Comparison of ENCODE assay signal across 23 cellular contexts in the genomic region with DNA sequence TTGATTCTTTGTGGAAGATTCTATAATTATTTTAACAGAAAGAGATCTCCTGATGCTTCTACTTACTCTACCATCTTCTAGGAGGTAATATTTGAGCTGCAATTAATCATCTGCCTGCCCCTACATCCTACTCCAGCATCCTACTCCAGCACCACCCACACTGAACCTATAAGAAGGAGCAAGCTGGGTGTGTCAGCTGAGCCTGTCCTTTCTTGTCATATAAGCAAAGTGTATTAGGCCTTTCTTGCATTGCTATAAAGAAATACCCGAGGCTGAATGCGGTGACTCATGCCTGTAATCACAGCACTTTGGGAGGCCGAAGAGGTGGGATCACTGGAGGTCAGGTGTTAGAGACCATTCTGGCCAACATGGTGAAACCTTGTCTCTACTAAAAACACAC.
"Had no signal": no experiment of that assay in that cellular context is flagged by ENCODE, and none has a peak within 500 bp of the region (broad histone marks: within the 10 kb centered on the region; RNA-seq: fewer than 3 reads in every experiment).

No MANE protein-coding gene starts in this region.

- H3K9me3 Mint-ChIP-seq: activated CD8-positive, alpha-beta T cell treated with anti-CD3 and anti-CD28 coated beads for 36 hours; activated naive CD8-positive, alpha-beta T cell treated with anti-CD3 and anti-CD28 coated beads, Interleukin-2, amount 50 U/mL, for 24 hours; dendritic cell treated with granulocyte-macrophage colony-stimulating factor and Interleukin-4, amounts not matched to agents 40 ng/mL and 50 ng/mL, for 4 days; immature natural killer cell; natural killer cell had no signal

- H3K4me3 Mint-ChIP-seq: activated CD4-positive, alpha-beta T cell treated with anti-CD3 and anti-CD28 coated beads, Interleukin-2, amount 10 ng/mL, durations not matched to agents 7 days and 5 days; activated CD8-positive, alpha-beta memory T cell treated with anti-CD3 and anti-CD28 coated beads, Interleukin-2, amount 10 ng/mL, durations not matched to agents 7 days and 5 days; activated CD8-positive, alpha-beta T cell treated with anti-CD3 and anti-CD28 coated beads for 36 hours; activated naive CD8-positive, alpha-beta T cell treated with anti-CD3 and anti-CD28 coated beads, Interleukin-2, amount 50 U/mL, for 24 hours; dendritic cell treated with granulocyte-macrophage colony-stimulating factor and Interleukin-4, amounts not matched to agents 40 ng/mL and 50 ng/mL, for 4 days; immature natural killer cell; natural killer cell; T-helper 17 cell had no signal

- H3K27me3 Mint-ChIP-seq: activated CD4-positive, alpha-beta T cell treated with anti-CD3 and anti-CD28 coated beads, Interleukin-2, amount 10 ng/mL, durations not matched to agents 7 days and 5 days; activated CD8-positive, alpha-beta memory T cell treated with anti-CD3 and anti-CD28 coated beads, Interleukin-2, amount 10 ng/mL, durations not matched to agents 7 days and 5 days; activated CD8-positive, alpha-beta T cell treated with anti-CD3 and anti-CD28 coated beads for 36 hours; activated naive CD8-positive, alpha-beta T cell treated with anti-CD3 and anti-CD28 coated beads, Interleukin-2, amount 50 U/mL, for 24 hours; dendritic cell treated with granulocyte-macrophage colony-stimulating factor and Interleukin-4, amounts not matched to agents 40 ng/mL and 50 ng/mL, for 4 days had no signal

- H3K27ac Mint-ChIP-seq: activated CD4-positive, alpha-beta T cell treated with anti-CD3 and anti-CD28 coated beads, Interleukin-2, amount 10 ng/mL, durations not matched to agents 7 days and 5 days; activated CD8-positive, alpha-beta memory T cell treated with anti-CD3 and anti-CD28 coated beads, Interleukin-2, amount 10 ng/mL, durations not matched to agents 7 days and 5 days; activated CD8-positive, alpha-beta T cell treated with anti-CD3 and anti-CD28 coated beads for 36 hours; activated naive CD8-positive, alpha-beta T cell treated with anti-CD3 and anti-CD28 coated beads, Interleukin-2, amount 50 U/mL, for 24 hours; dendritic cell treated with granulocyte-macrophage colony-stimulating factor and Interleukin-4, amounts not matched to agents 40 ng/mL and 50 ng/mL, for 4 days; immature natural killer cell; natural killer cell; T-helper 17 cell had no signal

- H3K4me1 ChIP-seq: left lung, spleen, testis had no signal

- H3K4me1 Mint-ChIP-seq: activated CD4-positive, alpha-beta T cell treated with anti-CD3 and anti-CD28 coated beads, Interleukin-2, amount 10 ng/mL, durations not matched to agents 7 days and 5 days; activated CD8-positive, alpha-beta memory T cell treated with anti-CD3 and anti-CD28 coated beads, Interleukin-2, amount 10 ng/mL, durations not matched to agents 7 days and 5 days; activated naive CD8-positive, alpha-beta T cell treated with anti-CD3 and anti-CD28 coated beads, Interleukin-2, amount 50 U/mL, for 24 hours; immature natural killer cell; natural killer cell; T-helper 17 cell had no signal

- ATAC-seq: activated CD4-positive, CD25-positive, alpha-beta regulatory T cell treated with anti-CD3 and anti-CD28 coated beads, Interleukin-2, amount 50 U/mL, for 24 hours; activated CD8-positive, alpha-beta memory T cell treated with anti-CD3 and anti-CD28 coated beads, Interleukin-2, amount 10 ng/mL, durations not matched to agents 7 days and 5 days; activated CD8-positive, alpha-beta T cell treated with anti-CD3 and anti-CD28 coated beads for 36 hours; activated naive CD8-positive, alpha-beta T cell treated with anti-CD3 and anti-CD28 coated beads, Interleukin-2, amount 50 U/mL, for 24 hours; left lung; natural killer cell; T-helper 17 cell had no signal

- DNase-seq: activated CD4-positive, alpha-beta T cell treated with anti-CD3 and anti-CD28 coated beads, Interleukin-2, amount 10 ng/mL, durations not matched to agents 7 days and 5 days; activated CD8-positive, alpha-beta memory T cell treated with anti-CD3 and anti-CD28 coated beads, Interleukin-2, amount 10 ng/mL, durations not matched to agents 7 days and 5 days; activated CD8-positive, alpha-beta T cell treated with anti-CD3 and anti-CD28 coated beads for 36 hours; activated effector memory CD4-positive, alpha-beta T cell treated with anti-CD3 and anti-CD28 coated beads, Interleukin-2, amount 50 U/mL, for 16 hours; activated naive CD4-positive, alpha-beta T cell treated with anti-CD3 and anti-CD28 coated beads, Interleukin-2, amount 50 U/mL, for 16 hours; activated naive CD8-positive, alpha-beta T cell treated with anti-CD3 and anti-CD28 coated beads, Interleukin-2, amount 50 U/mL, for 24 hours; activated T-cell treated with anti-CD3 and anti-CD28 coated beads for 4 hours; effector CD4-positive, alpha-beta T cell; glutamatergic neuron; immature natural killer cell; left lung; midbrain; natural killer cell; spleen; stimulated activated CD4-positive, alpha-beta T cell treated with anti-CD3 and anti-CD28 coated beads, Interleukin-4, amount 100 ng/mL, for 1 hour; stimulated activated naive CD4-positive, alpha-beta T cell; T-helper 17 cell; testis; trophoblast cell had no signal

- H3K36me3 Mint-ChIP-seq: activated CD8-positive, alpha-beta memory T cell treated with anti-CD3 and anti-CD28 coated beads, Interleukin-2, amount 10 ng/mL, durations not matched to agents 7 days and 5 days; natural killer cell had no signal

- H3K27ac ChIP-seq: hepatocyte, left lung, spleen, testis, VCaP had no signal

- H3K27me3 ChIP-seq: hepatocyte, left lung, spleen, testis had no signal
